In the genomic region with DNA sequence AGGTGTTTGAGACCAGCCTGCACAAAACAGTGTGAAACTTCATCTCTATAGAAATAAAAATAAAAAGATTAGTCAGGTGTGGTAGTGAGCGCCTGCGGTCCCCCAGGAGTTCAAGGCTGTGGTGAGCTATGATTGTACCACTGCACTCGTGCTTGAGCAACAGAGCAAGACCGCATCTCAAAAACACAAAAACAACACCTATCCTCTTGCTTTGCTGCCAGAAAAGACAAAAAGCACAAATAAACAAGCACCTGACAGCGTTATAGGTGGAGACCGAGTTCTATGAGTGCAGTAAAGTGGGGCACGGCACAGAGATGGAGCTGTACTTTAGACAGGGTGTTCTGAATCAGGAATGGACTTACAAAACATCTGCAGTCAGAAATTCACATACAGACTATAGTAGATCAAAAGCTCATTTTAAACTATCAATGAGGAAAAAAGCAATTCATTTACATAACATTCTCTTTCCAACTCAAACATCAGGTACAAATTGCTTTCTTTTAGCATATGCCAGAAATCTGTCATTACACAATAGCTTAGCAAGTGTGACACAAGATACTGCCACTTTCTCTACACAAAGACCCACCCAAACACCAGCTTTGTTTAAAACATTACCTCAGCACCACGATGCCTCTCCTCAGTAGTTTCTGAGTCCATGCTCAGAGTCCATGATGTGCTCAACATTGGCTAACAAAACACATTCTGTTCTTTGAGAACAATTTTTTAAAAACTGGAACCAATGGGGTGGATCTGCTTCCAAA, we compare ENCODE assay signal across 1 cellular context.
TF ChIP-seq lines count a peak whose summit lies in the region.

No MANE protein-coding gene starts in this region.

TF ChIP-seq in GM23338, 12 proteins besides CTCF, POLR2A, EP300 and RAD21 (continued from another document):
- TF ChIP-seq, protein P1, sequence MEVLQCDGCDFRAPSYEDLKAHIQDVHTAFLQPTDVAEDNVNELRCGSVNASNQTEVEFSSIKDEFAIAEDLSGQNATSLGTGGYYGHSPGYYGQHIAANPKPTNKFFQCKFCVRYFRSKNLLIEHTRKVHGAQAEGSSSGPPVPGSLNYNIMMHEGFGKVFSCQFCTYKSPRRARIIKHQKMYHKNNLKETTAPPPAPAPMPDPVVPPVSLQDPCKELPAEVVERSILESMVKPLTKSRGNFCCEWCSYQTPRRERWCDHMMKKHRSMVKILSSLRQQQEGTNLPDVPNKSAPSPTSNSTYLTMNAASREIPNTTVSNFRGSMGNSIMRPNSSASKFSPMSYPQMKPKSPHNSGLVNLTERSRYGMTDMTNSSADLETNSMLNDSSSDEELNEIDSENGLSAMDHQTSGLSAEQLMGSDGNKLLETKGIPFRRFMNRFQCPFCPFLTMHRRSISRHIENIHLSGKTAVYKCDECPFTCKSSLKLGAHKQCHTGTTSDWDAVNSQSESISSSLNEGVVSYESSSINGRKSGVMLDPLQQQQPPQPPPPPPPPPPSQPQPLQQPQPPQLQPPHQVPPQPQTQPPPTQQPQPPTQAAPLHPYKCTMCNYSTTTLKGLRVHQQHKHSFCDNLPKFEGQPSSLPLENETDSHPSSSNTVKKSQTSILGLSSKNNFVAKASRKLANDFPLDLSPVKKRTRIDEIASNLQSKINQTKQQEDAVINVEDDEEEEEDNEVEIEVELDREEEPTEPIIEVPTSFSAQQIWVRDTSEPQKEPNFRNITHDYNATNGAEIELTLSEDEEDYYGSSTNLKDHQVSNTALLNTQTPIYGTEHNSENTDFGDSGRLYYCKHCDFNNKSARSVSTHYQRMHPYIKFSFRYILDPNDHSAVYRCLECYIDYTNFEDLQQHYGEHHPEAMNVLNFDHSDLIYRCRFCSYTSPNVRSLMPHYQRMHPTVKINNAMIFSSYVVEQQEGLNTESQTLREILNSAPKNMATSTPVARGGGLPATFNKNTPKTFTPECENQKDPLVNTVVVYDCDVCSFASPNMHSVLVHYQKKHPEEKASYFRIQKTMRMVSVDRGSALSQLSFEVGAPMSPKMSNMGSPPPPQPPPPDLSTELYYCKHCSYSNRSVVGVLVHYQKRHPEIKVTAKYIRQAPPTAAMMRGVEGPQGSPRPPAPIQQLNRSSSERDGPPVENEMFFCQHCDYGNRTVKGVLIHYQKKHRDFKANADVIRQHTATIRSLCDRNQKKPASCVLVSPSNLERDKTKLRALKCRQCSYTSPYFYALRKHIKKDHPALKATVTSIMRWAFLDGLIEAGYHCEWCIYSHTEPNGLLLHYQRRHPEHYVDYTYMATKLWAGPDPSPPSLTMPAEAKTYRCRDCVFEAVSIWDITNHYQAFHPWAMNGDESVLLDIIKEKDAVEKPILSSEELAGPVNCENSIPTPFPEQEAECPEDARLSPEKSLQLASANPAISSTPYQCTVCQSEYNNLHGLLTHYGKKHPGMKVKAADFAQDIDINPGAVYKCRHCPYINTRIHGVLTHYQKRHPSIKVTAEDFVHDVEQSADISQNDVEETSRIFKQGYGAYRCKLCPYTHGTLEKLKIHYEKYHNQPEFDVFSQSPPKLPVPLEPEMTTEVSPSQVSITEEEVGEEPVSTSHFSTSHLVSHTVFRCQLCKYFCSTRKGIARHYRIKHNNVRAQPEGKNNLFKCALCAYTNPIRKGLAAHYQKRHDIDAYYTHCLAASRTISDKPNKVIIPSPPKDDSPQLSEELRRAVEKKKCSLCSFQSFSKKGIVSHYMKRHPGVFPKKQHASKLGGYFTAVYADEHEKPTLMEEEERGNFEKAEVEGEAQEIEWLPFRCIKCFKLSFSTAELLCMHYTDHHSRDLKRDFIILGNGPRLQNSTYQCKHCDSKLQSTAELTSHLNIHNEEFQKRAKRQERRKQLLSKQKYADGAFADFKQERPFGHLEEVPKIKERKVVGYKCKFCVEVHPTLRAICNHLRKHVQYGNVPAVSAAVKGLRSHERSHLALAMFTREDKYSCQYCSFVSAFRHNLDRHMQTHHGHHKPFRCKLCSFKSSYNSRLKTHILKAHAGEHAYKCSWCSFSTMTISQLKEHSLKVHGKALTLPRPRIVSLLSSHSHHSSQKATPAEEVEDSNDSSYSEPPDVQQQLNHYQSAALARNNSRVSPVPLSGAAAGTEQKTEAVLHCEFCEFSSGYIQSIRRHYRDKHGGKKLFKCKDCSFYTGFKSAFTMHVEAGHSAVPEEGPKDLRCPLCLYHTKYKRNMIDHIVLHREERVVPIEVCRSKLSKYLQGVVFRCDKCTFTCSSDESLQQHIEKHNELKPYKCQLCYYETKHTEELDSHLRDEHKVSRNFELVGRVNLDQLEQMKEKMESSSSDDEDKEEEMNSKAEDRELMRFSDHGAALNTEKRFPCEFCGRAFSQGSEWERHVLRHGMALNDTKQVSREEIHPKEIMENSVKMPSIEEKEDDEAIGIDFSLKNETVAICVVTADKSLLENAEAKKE (CRISPR knock-in tag; IDR thresholded peaks at IDR 0.05): no peak
